8 cellular contexts compared by ENCODE assay signal in the genomic region with DNA sequence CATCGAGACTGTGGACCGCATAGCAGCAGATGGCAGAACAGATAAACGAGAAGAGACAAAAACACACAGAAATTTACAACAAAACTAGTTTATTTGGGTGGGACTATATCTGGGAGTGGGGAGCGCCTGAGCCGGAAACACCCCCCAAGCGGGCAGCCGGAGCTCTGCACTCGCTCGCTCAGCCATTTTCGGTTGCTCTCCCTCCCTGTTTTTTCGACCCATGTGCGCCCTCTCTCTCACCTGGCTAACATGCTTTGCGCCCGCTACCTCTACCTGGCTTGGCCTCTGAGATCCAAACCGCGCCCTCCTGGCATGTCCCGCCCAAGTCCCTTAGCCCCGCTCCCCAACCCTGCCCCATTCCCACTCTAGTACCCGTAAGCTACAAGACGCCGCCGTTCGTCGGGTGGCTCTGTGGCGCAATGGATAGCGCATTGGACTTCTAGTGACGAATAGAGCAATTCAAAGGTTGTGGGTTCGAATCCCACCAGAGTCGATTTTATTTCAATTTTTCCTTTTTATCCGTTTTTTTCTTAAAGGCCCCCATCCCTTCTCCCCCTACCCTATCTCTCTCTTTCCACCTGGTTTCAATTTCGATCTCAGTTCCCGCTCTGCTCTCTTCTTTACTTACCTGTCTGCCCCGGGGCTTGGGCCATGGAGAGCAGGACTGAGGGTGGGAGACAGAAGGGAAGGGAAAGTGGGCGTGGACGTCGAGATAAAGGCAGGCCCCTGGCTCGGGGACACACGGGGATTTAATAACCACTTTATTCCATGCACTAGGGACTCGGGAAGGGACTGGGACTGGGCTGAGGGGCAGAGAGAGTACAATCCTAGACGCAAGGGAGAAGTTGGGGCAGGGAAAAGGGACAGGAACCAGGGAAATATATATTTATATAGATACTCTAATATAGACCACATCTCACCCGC. TPM values are rescaled to one million over a fixed set of nuclear protein-coding genes. Genes with fewer than 3 reads are reported as not detected.
DNase-seq lines count a peak whose midpoint lies in the region; ATAC-seq and TF ChIP-seq lines count a peak whose summit lies in the region.

No MANE protein-coding gene starts in this region.

- H3K4me3 ChIP-seq in coronary artery (peak overlapping the region; percentile 92), lower leg skin (ENCODE audit: low read depth, poor library complexity, severe bottlenecking) (no peak overlapping the region)

- peak; percentile 65 for DNase-seq in NK-92 treated with Interleukin-12 subunit alpha and Interleukin-12 subunit beta, amount 100 ng/mL, for 24 hours (lab: John Stamatoyannopoulos, UW)
- DNase-seq in NK-92 (lab: John Stamatoyannopoulos, UW; ENCODE audit: unreplicated experiment) = no peak
- DNase-seq in NCI-H2227 (lab: John Stamatoyannopoulos, UW; ENCODE audit: unreplicated experiment) = peak; percentile 74
- DNase-seq in activated CD4-positive, CD25-positive, alpha-beta regulatory T cell treated with anti-CD3 and anti-CD28 coated beads, Interleukin-2, amount 50 U/mL, for 72 hours = peak; percentile 80
- DNase-seq in coronary artery (ENCODE audit: low spot score) = peak; percentile 82
- peak; percentile 55 to 93 for DNase-seq in lower leg skin (ENCODE audit: low spot score in 2 of 2)
- DNase-seq in stimulated activated CD4-positive, alpha-beta T cell treated with anti-CD3 and anti-CD28 coated beads, Interleukin-4, amount 100 ng/mL, for 48 hours (ENCODE audit: low read depth in 2 of 2) = peak; percentile 73 to 81

- no peak for TF ChIP-seq POLR2A in lower leg skin (IDR thresholded peaks at IDR 0.05)

- H3K27ac ChIP-seq in coronary artery = peak overlapping the region in 1 of 2 donors; percentile 76

- ATAC-seq in GM18907 (IDR thresholded peaks at IDR 0.05; ENCODE audit: unreplicated experiment) = no peak

- WGBS in lower leg skin, 2 donors = 1% methylated on average over 41 of the region's 41 CpGs

- intact Hi-C loops in lower leg skin (cut with DNase I; ENCODE audit: low total_unique reads) = no loop called here

- TF ChIP-seq CTCF in coronary artery (IDR thresholded peaks at IDR 0.05) (no peak), lower leg skin (IDR thresholded peaks at IDR 0.05) (no peak)

RNA-seq across cellular contexts. Expression of gene ALOXE3, which starts 2.5 kb away (rescaled TPM):
- 100 to 1,000 TPM in 1 of 4 donors, 10 to 100 TPM in 3; 73.8 to 143 (median 88.2) TPM for total RNA-seq in lower leg skin

RNA-seq across cellular contexts. Expression of gene HES7, which starts 3.1 kb away (rescaled TPM):
- not detected for total RNA-seq in lower leg skin

RNA-seq across cellular contexts. Expression of gene PER1, which starts 31.4 kb away (rescaled TPM):
- total RNA-seq in lower leg skin = 100 to 1,000 TPM; 197 to 545 (median 266) TPM

RNA-seq across cellular contexts. Expression of gene ALOX12B, which starts 33.3 kb away (rescaled TPM):
- 100 to 1,000 TPM; 131 to 246 (median 157) TPM for total RNA-seq in lower leg skin

RNA-seq across cellular contexts. Expression of gene VAMP2, which starts 42.0 kb away (rescaled TPM):
- 10 to 100 TPM; 43.5 to 58.9 (median 49.3) TPM for total RNA-seq in lower leg skin
